Comparison of ENCODE assay signal across 10 cellular contexts in genomic region chr14:100535287-100536131, GRCh38. TPM values are rescaled to one million over a fixed set of nuclear protein-coding genes. Genes with fewer than 3 reads are reported as not detected.
DNase-seq lines count a peak whose midpoint lies in the region; ATAC-seq, FAIRE-seq and TF ChIP-seq lines count a peak whose summit lies in the region.
"Had no signal": no experiment of that assay in that cellular context is flagged by ENCODE, and none has a peak within 500 bp of the region (broad histone marks: within the 10 kb centered on the region; RNA-seq: fewer than 3 reads in every experiment).

No MANE protein-coding gene starts in this region.

- intact Hi-C loops in Panc1 (cut with micrococcal nuclease; ENCODE audit: unreplicated experiment) (no loop called here), head of caudate nucleus (cut with DNase I) (loop anchor here (5.0 kb wide), 1 partner anchor 112 kb away; no protein-coding TSS in a partner anchor), posterior cingulate gyrus (cut with DNase I) (no loop called here)

- no peak for TF ChIP-seq CTCF in Panc1 (IDR thresholded peaks at IDR 0.05)

- DNase-seq in GM12891 (ENCODE audit: insufficient read length, low spot score), result peak; percentile 14
- no peak for DNase-seq in Panc1 (ENCODE audit: low read depth, low spot score)
- peak in 30 of 42 donors; percentile 0 to 42 (median 10) for DNase-seq in head of caudate nucleus
- DNase-seq in posterior cingulate gyrus, result peak in 9 of 10 donors; percentile 0 to 78 (median 5)
- no peak for DNase-seq in NCI-H1105 treated with DMSO at 0.1 percent for 48 hours (lab: John Stamatoyannopoulos, UW)
- DNase-seq: caudate nucleus, NCI-H510A had no signal

- H3K9me3 ChIP-seq in Panc1 (ENCODE audit: control insufficient read depth, insufficient read depth, low read depth, low read length), result no peaks in the 10 kb centered on the region

- H3K4me1 ChIP-seq in Panc1 (ENCODE audit: control insufficient read depth, insufficient read depth, low read length), result peaks cover 34% of the 10 kb centered on the region

- no peak for ATAC-seq in Panc1
- ATAC-seq in HG03280 (IDR thresholded peaks at IDR 0.05; ENCODE audit: unreplicated experiment), result no peak
- no peak for ATAC-seq in HG03175 (IDR thresholded peaks at IDR 0.05; ENCODE audit: unreplicated experiment)

- H3K4me3 ChIP-seq in Panc1 (ENCODE audit: low read depth in 2 of 2, low read length in 2 of 2), result no peak overlapping the region

- FAIRE-seq in GM12891 (lab: Jason Lieb, UNC), result no peak
- FAIRE-seq: TTC549 had no signal

- no peaks in the 10 kb centered on the region for H3K36me3 ChIP-seq in Panc1 (ENCODE audit: control insufficient read depth, insufficient read depth, low read length)

- H3K27ac ChIP-seq in Panc1 (ENCODE audit: low read length), result peak overlapping the region; percentile 44

- no peaks in the 10 kb centered on the region for H3K27me3 ChIP-seq in Panc1 (ENCODE audit: control insufficient read depth, insufficient read depth, low read length)

- POLR2A ChIA-PET in Panc1 (lab: Charles Lee), result no interaction called here

- CTCF ChIA-PET in Panc1 (lab: Charles Lee), result no interaction called here

- in situ Hi-C loops in Panc1 (cut with HindIII; ENCODE audit: low pct_unique_long_range_greater_than_20kb, low sequenced_read_pairs), result no loop called here

- TF ChIP-seq POLR2A in GM12891 (IDR thresholded peaks at IDR 0.05; ENCODE audit: low read depth, low read length), result no peak

- BruUV-seq in Panc1 (replicated peaks; lab: Mats Ljungman, UMichigan), result no TSS peak

TF ChIP-seq in GM12891, 5 proteins besides CTCF, POLR2A, EP300 and RAD21:
- TF ChIP-seq PAX5 (IDR thresholded peaks at IDR 0.05; ENCODE audit: insufficient read depth, low read length, severe bottlenecking), result no peak
- TF ChIP-seq POU2F2 (IDR thresholded peaks at IDR 0.05; ENCODE audit: low read depth, low read length), result no peak
- no peak for TF ChIP-seq POLR2AphosphoS5 (IDR thresholded peaks at IDR 0.05; ENCODE audit: low read depth, low read length)
- TF ChIP-seq SPI1 (IDR thresholded peaks at IDR 0.05; ENCODE audit: low read depth, low read length), result no peak
- no peak for TF ChIP-seq TAF1 (IDR thresholded peaks at IDR 0.05; ENCODE audit: low read depth, low read length)

RNA-seq across cellular contexts. Expression of gene BEGAIN, which starts 51.7 kb away (rescaled TPM):
- 0.08 TPM for polyA plus RNA-seq in GM12891 (2012; ENCODE audit: low read depth, missing spikeins)
- total RNA-seq in Panc1 (2021; ENCODE audit: unreplicated experiment), result 26.5 TPM
- 37.2 TPM for polyA plus RNA-seq in Panc1 (2012; ENCODE audit: insufficient read length)

Comparison
In these comparisons a context has a peak if more than half of its experiments do, and no peak if none do; other contexts are left out.
1. DNase-seq: peak in GM12891 (single experiment), head of caudate nucleus (30 of 42) and posterior cingulate gyrus (9 of 10); none in Panc1 (single experiment) and NCI-H1105 treated with DMSO at 0.1 percent for 48 hours (single experiment).